In genomic region chr11:64141081-64141783, GRCh38 we compare ENCODE assay signal across 26 cellular contexts. TPM values are rescaled to one million over a fixed set of nuclear protein-coding genes. Genes with fewer than 3 reads are reported as not detected.
A peak's percentile ranks its signal among the peaks of the same experiment; 100 is the strongest.
DNase-seq lines count a peak whose midpoint lies in the region; ATAC-seq and TF ChIP-seq lines count a peak whose summit lies in the region.
"Had no signal": no experiment of that assay in that cellular context is flagged by ENCODE, and none has a peak within 500 bp of the region (broad histone marks: within the 10 kb centered on the region; RNA-seq: fewer than 3 reads in every experiment).

No MANE protein-coding gene starts in this region.

- 44% methylated on average over 21 of the region's 21 CpGs for WGBS in prostate gland

- no peaks in the 10 kb centered on the region for H3K36me3 ChIP-seq in prostate gland
- H3K36me3 ChIP-seq: colonic mucosa, lower lobe of right lung, thoracic aorta had no signal

- CTCF ChIA-PET in RWPE1 (lab: Yijun Ruan, JAX), result no interaction called here

- TF ChIP-seq POLR2A in prostate gland (IDR thresholded peaks at IDR 0.05), result no peak

- intact Hi-C loops in prostate gland (cut with DNase I), result no loop called here

- POLR2A ChIA-PET in RWPE1 (lab: Yijun Ruan, JAX; ENCODE audit: low non-redundant PET), result no interaction called here

- TF ChIP-seq CTCF in prostate gland (IDR thresholded peaks at IDR 0.05) (no peak), RWPE1 (conservative IDR thresholded peaks at IDR 0.05; ENCODE audit: low read depth) (no peak)

- H3K27me3 ChIP-seq in prostate gland (replicated peaks; ENCODE audit: insufficient read depth), result no peaks in the 10 kb centered on the region
- H3K27me3 ChIP-seq: colonic mucosa had no signal

- no peaks in the 10 kb centered on the region for H3K9me3 ChIP-seq in prostate gland
- H3K9me3 ChIP-seq: colonic mucosa, lower lobe of right lung, thoracic aorta had no signal

- DNase-seq in Ammon's horn (ENCODE audit: low spot score) (peak; percentile 71), NCI-H446 treated with DMSO at 0.1 percent for 48 hours (lab: John Stamatoyannopoulos, UW) (peak; percentile 70), glomerular visceral epithelial cell (ENCODE audit: extremely low spot score) (peak; percentile 59), prostate gland (ENCODE audit: low spot score) (peak; percentile 44), RWPE1 (ENCODE audit: low spot score) (no peak), OCI-M2 (lab: John Stamatoyannopoulos, UW; ENCODE audit: unreplicated experiment) (no peak)
- DNase-seq: activated CD4-positive, alpha-beta memory T cell treated with anti-CD3 and anti-CD28 coated beads, Interleukin-2, amount 10 ng/mL, durations not matched to agents 7 days and 5 days; activated CD4-positive, CD25-positive, alpha-beta regulatory T cell; activated effector memory CD4-positive, alpha-beta T cell treated with Interleukin-2 at 50 U/mL for 16 hours; activated naive CD8-positive, alpha-beta T cell treated with anti-CD3 and anti-CD28 coated beads for 36 hours; colonic mucosa; effector memory CD8-positive, alpha-beta T cell; foreskin melanocyte; H7; hippocampal formation; lower lobe of right lung; NCI-H2081; NCI-H345; NCI-H774; stimulated activated CD4-positive, alpha-beta T cell treated with anti-CD3 and anti-CD28 coated beads, Interleukin-2, amount 100 ng/mL, for 48 hours; stimulated activated naive B cell treated with anti-CD40 and anti-IgM and Interleukin-4, amounts not matched to agents 10 μg/mL and 1 μg/mL and 100 μg/mL, for 72 hours had no signal

- H3K4me3 ChIP-seq in prostate gland, result no peak overlapping the region
- H3K4me3 ChIP-seq: colonic mucosa, lower lobe of right lung, smooth muscle cell, thoracic aorta had no signal

- H3K27ac ChIP-seq in prostate gland, result no peak overlapping the region
- H3K27ac ChIP-seq in RWPE1, result no peak overlapping the region
- H3K27ac ChIP-seq: colonic mucosa, lower lobe of right lung, thoracic aorta had no signal

- H3K4me1 ChIP-seq in prostate gland (replicated peaks), result peaks cover 9% of the 10 kb centered on the region
- H3K4me1 ChIP-seq: colonic mucosa, lower lobe of right lung had no signal

- ATAC-seq in HG02798 (IDR thresholded peaks at IDR 0.05; ENCODE audit: poor library complexity, unreplicated experiment), result no peak
- no peak for ATAC-seq in HG02678 (IDR thresholded peaks at IDR 0.05; ENCODE audit: unreplicated experiment)
- ATAC-seq: effector memory CD8-positive, alpha-beta T cell; esophagus mucosa; lower lobe of right lung; stimulated activated naive B cell treated with anti-CD40 and anti-IgM and Interleukin-4, amounts not matched to agents 10 μg/mL and 1 μg/mL and 100 μg/mL, for 72 hours had no signal

RNA-seq across cellular contexts. Expression of gene MACROD1, which starts 24.7 kb away (rescaled TPM):
- 10 to 100 TPM; 33.5 to 68.2 TPM for total RNA-seq in prostate gland

RNA-seq across cellular contexts. Expression of gene STIP1, which starts 44.7 kb away (rescaled TPM):
- total RNA-seq in prostate gland, result 100 to 1,000 TPM; 104 to 139 TPM

Comparison
In these comparisons a context has a peak if more than half of its experiments do, and no peak if none do; other contexts are left out.
1. DNase-seq: peak in Ammon's horn (single experiment), NCI-H446 treated with DMSO at 0.1 percent for 48 hours (single experiment), glomerular visceral epithelial cell (single experiment) and prostate gland (single experiment); none in RWPE1 (single experiment) and OCI-M2 (single experiment).